ENCODE assay signal across 28 cellular contexts in genomic region chr16:12133738-12134137, GRCh38.
"Had no signal": no experiment of that assay in that cellular context is flagged by ENCODE, and none has a peak within 500 bp of the region (broad histone marks: within the 10 kb centered on the region; RNA-seq: fewer than 3 reads in every experiment).

No MANE protein-coding gene starts in this region.

- H3K36me3 ChIP-seq: pancreas, right atrium auricular region, thyroid gland had no signal

- DNase-seq: cortex of kidney; effector memory CD8-positive, alpha-beta T cell; erythroblast; esophagus squamous epithelium; foreskin fibroblast; gastrocnemius medialis; heart right ventricle; hypothalamus; immature natural killer cell; islet precursor cell; kidney glomerular epithelial cell; left colon; mesenchymal stem cell; mucosa of descending colon; naive B cell; pancreas; stimulated activated CD4-positive, alpha-beta T cell treated with anti-CD3 and anti-CD28 coated beads, Interleukin-2, amount 100 ng/mL, for 24 hours; stimulated activated CD4-positive, alpha-beta T cell treated with anti-CD3 and anti-CD28 coated beads, Interleukin-4, amount 100 ng/mL, for 24 hours; stimulated activated naive CD4-positive, alpha-beta T cell treated with Interleukin-2 at 50 U/mL for 16 hours; stomach; trophoblast cell had no signal

- H3K4me3 ChIP-seq: esophagus squamous epithelium, gastrocnemius medialis, heart right ventricle, mucosa of descending colon, pancreas, right atrium auricular region, stomach, thyroid gland, vagina had no signal

- H3K27ac ChIP-seq: esophagus squamous epithelium, gastrocnemius medialis, heart right ventricle, neutrophil, pancreas, right atrium auricular region, stomach, vagina had no signal

- ATAC-seq: effector memory CD8-positive, alpha-beta T cell; gastrocnemius medialis; heart right ventricle; left colon; mucosa of descending colon; natural killer cell treated with Interleukin-12 subunit alpha and Interleukin-12 subunit beta and Interleukin-15 and Interleukin-18, amount 100 ng/mL, for 72 hours; pancreas; sciatic nerve; stimulated activated effector memory CD8-positive, alpha-beta T cell treated with anti-CD3 and anti-CD28 coated beads, Interleukin-12 subunit alpha, Interleukin-12 subunit beta, amount 100 ng/mL, for 72 hours had no signal

- H3K4me1 ChIP-seq: stomach, vagina had no signal

- H3K9me3 ChIP-seq: esophagus squamous epithelium, gastrocnemius medialis, mucosa of descending colon, neutrophil, pancreas, thyroid gland, vagina had no signal

- H3K27me3 ChIP-seq: esophagus squamous epithelium, gastrocnemius medialis, heart right ventricle, neutrophil, pancreas, right atrium auricular region, stomach, thyroid gland, vagina had no signal
